Comparison of ENCODE assay signal across 11 cellular contexts in genomic region chrX:148133099-148133725, GRCh38.
DNase-seq lines count a peak whose midpoint lies in the region; ATAC-seq, FAIRE-seq and TF ChIP-seq lines count a peak whose summit lies in the region.
"Had no signal": no experiment of that assay in that cellular context is flagged by ENCODE, and none has a peak within 500 bp of the region (broad histone marks: within the 10 kb centered on the region; RNA-seq: fewer than 3 reads in every experiment).

No MANE protein-coding gene starts in this region.

- H3K4me3 Mint-ChIP-seq in glutamatergic neuron (ENCODE audit: unreplicated experiment), result no peak overlapping the region
- H3K4me3 Mint-ChIP-seq: effector memory CD8-positive, alpha-beta T cell had no signal

- H3K79me2 ChIP-seq in HepG2 (ENCODE audit: insufficient read depth, low read length), result no peaks in the 10 kb centered on the region
- no peaks in the 10 kb centered on the region for H3K79me2 ChIP-seq in endothelial cell of umbilical vein (ENCODE audit: control insufficient read depth, insufficient read depth, low read length)

- H3K9me3 ChIP-seq in liver (ENCODE audit: control insufficient read depth in 4 of 4, low read length in 3 of 4) (no peaks in the 10 kb centered on the region), HepG2 (ENCODE audit: low read length) (no peaks in the 10 kb centered on the region), endothelial cell of umbilical vein (replicated peaks; ENCODE audit: control insufficient read depth, insufficient read depth, low read length) (no peaks in the 10 kb centered on the region), upper lobe of right lung (no peaks in the 10 kb centered on the region)

- TF ChIP-seq CTCF in liver (IDR thresholded peaks at IDR 0.05; ENCODE audit: low read depth, low read length, missing input control) (no peak), HepG2 (CRISPR knock-in tag; IDR thresholded peaks at IDR 0.05) (no peak), endothelial cell of umbilical vein (IDR thresholded peaks at IDR 0.05; ENCODE audit: extremely low read depth in 1 of 2, insufficient read depth in 1 of 2, low read depth in 1 of 2, low read length in 2 of 2) (no peak), upper lobe of right lung (IDR thresholded peaks at IDR 0.05) (peak; percentile 11), GM13977 (IDR thresholded peaks at IDR 0.05; ENCODE audit: extremely low read depth, insufficient read depth, missing control alignments) (no peak), glutamatergic neuron (IDR thresholded peaks at IDR 0.05; ENCODE audit: partially characterized antibody, unreplicated experiment) (no peak)

- TF ChIP-seq POLR2A in HepG2 (IDR thresholded peaks at IDR 0.05; ENCODE audit: insufficient read depth in 1 of 2, low read depth in 2 of 2, low read length in 2 of 2), result no peak
- no peak for TF ChIP-seq POLR2A in endothelial cell of umbilical vein (IDR thresholded peaks at IDR 0.05; ENCODE audit: low read depth, low read length)

- no peak overlapping the region for H3K4me2 ChIP-seq in HepG2 (ENCODE audit: low read depth, low read length)
- H3K4me2 ChIP-seq in endothelial cell of umbilical vein (ENCODE audit: insufficient read depth, low read length), result no peak overlapping the region

- H3K36me3 ChIP-seq in liver (ENCODE audit: control insufficient read depth in 4 of 4, insufficient read depth in 3 of 4, low read depth in 1 of 4, low read length in 3 of 4) (no peaks in the 10 kb centered on the region), HepG2 (replicated peaks in 1 of 2; ENCODE audit: control insufficient read depth in 1 of 2, insufficient read depth in 2 of 2, low read length in 2 of 2) (no peaks in the 10 kb centered on the region), endothelial cell of umbilical vein (ENCODE audit: control insufficient read depth in 2 of 2, extremely low read depth in 1 of 2, insufficient read depth in 2 of 2, low read length in 2 of 2) (no peaks in the 10 kb centered on the region), upper lobe of right lung (no peaks in the 10 kb centered on the region)

- H3K9me1 ChIP-seq in endothelial cell of umbilical vein (replicated peaks; ENCODE audit: control insufficient read depth, extremely low read depth, insufficient read depth, low read length), result no peaks in the 10 kb centered on the region

- CTCF ChIA-PET in HepG2 (lab: Yijun Ruan, JAX; ENCODE audit: low intra/inter-chr PET ratio, low total read pairs) (no interaction called here), endothelial cell of umbilical vein (lab: Charles Lee) (interaction anchor here (1.0 to 3.4 kb wide), 3 partner anchors 1153 to 1338 kb away, joined by 3 to 26 read pairs (median 9); no protein-coding TSS in a partner anchor)

- H3K4me1 ChIP-seq in liver (ENCODE audit: control insufficient read depth in 4 of 4, insufficient read depth in 4 of 4, low read length in 3 of 4) (no peaks in the 10 kb centered on the region), HepG2 (ENCODE audit: insufficient read depth, low read length) (no peaks in the 10 kb centered on the region), endothelial cell of umbilical vein (ENCODE audit: control insufficient read depth, extremely low read depth, insufficient read depth, low read length) (no peaks in the 10 kb centered on the region), upper lobe of right lung (no peaks in the 10 kb centered on the region)

- dilution Hi-C loops in endothelial cell of umbilical vein (cut with MboI; ENCODE audit: extremely low pct_ligation_motif_present, low sequenced_read_pairs), result no loop called here

- POLR2A ChIA-PET in HepG2 (lab: Yijun Ruan, JAX) (no interaction called here), endothelial cell of umbilical vein (lab: Charles Lee) (no interaction called here)

- H3K9me3 Mint-ChIP-seq in glutamatergic neuron (ENCODE audit: unreplicated experiment), result no peaks in the 10 kb centered on the region
- H3K9me3 Mint-ChIP-seq: effector memory CD8-positive, alpha-beta T cell had no signal

- WGBS in liver, result 60% methylated on average over 6 of the region's 6 CpGs
- 3% methylated on average over 4 of the region's 6 CpGs for WGBS in HepG2 (ENCODE audit: low lambda C conversion rate)

- H3K27ac Mint-ChIP-seq in glutamatergic neuron (ENCODE audit: unreplicated experiment), result no peak overlapping the region
- H3K27ac Mint-ChIP-seq: effector memory CD8-positive, alpha-beta T cell had no signal

- H3K27me3 ChIP-seq in liver (ENCODE audit: control insufficient read depth in 4 of 4, insufficient read depth in 4 of 4, low read length in 3 of 4) (no peaks in the 10 kb centered on the region), HepG2 (ENCODE audit: control insufficient read depth in 1 of 2, insufficient read depth in 2 of 2, low read length in 2 of 2) (no peaks in the 10 kb centered on the region), endothelial cell of umbilical vein (ENCODE audit: control insufficient read depth in 2 of 2, insufficient read depth in 2 of 2, low read length in 2 of 2) (no peaks in the 10 kb centered on the region), upper lobe of right lung (no peaks in the 10 kb centered on the region)

- DNase-seq in HepG2 (ENCODE audit: low spot score), result no peak
- peak; percentile 4 for DNase-seq in NCI-H69 (lab: John Stamatoyannopoulos, UW)
- DNase-seq in endothelial cell of umbilical vein (ENCODE audit: low read depth, low spot score), result peak; percentile 14
- no peak for DNase-seq in upper lobe of right lung
- no peak for DNase-seq in GM13977 (ENCODE audit: low spot score)
- no peak for DNase-seq in glutamatergic neuron
- DNase-seq: COR-L47; effector memory CD8-positive, alpha-beta T cell had no signal

- no peaks in the 10 kb centered on the region for H3K27me3 Mint-ChIP-seq in glutamatergic neuron (ENCODE audit: unreplicated experiment)
- H3K27me3 Mint-ChIP-seq: effector memory CD8-positive, alpha-beta T cell had no signal

- no peak overlapping the region for H3K27ac ChIP-seq in liver (ENCODE audit: low read depth in 1 of 2, low read length in 2 of 2)
- no peak overlapping the region for H3K27ac ChIP-seq in HepG2 (ENCODE audit: extremely low read length, insufficient read depth, low read length)
- H3K27ac ChIP-seq in endothelial cell of umbilical vein (ENCODE audit: insufficient read depth, low read depth, low read length), result no peak overlapping the region
- no peak overlapping the region for H3K27ac ChIP-seq in upper lobe of right lung

- H3K9ac ChIP-seq in liver (ENCODE audit: low read depth in 1 of 2, low read length in 2 of 2), result no peak overlapping the region
- no peak overlapping the region for H3K9ac ChIP-seq in HepG2 (ENCODE audit: insufficient read depth, low read depth, low read length)
- no peak overlapping the region for H3K9ac ChIP-seq in endothelial cell of umbilical vein (replicated peaks; ENCODE audit: extremely low read depth, insufficient read depth, low read length)

- BruUV-seq in HepG2 (replicated peaks; lab: Mats Ljungman, UMichigan), result no TSS peak
- no TSS peak for BruUV-seq in endothelial cell of umbilical vein (replicated peaks; lab: Mats Ljungman, UMichigan)

- in situ Hi-C loops in HepG2 (cut with HindIII; ENCODE audit: extremely low pct_ligation_motif_present, low pct_unique_long_range_greater_than_20kb) (no loop called here), GM13977 (cut with MboI; ENCODE audit: low pct_unique_long_range_greater_than_20kb, low sequenced_read_pairs, unreplicated experiment) (no loop called here)

- ATAC-seq in HepG2 (no peak), upper lobe of right lung (no peak), GM21528 (IDR thresholded peaks at IDR 0.05; ENCODE audit: low FRiP score, unreplicated experiment) (no peak)
- ATAC-seq: effector memory CD8-positive, alpha-beta T cell had no signal

- TF ChIP-seq EP300 in HepG2 (IDR thresholded peaks at IDR 0.05; ENCODE audit: low read depth in 2 of 2, low read length in 2 of 2) (no peak), HepG2 (CRISPR knock-in tag; IDR thresholded peaks at IDR 0.05; ENCODE audit: borderline replicate concordance) (no peak)

- FAIRE-seq in HepG2 (lab: Jason Lieb, UNC) (no peak), endothelial cell of umbilical vein (lab: Jason Lieb, UNC) (no peak)
- FAIRE-seq: TTC549 had no signal

- H3K4me3 ChIP-seq in liver (ENCODE audit: low read depth in 1 of 3, low read length in 3 of 3) (no peak overlapping the region), HepG2 (replicated peaks in 1 of 3; ENCODE audit: insufficient read depth in 1 of 3, low read depth in 2 of 3, low read length in 3 of 3) (no peak overlapping the region), endothelial cell of umbilical vein (replicated peaks in 1 of 3; ENCODE audit: insufficient read depth in 1 of 3, low read depth in 1 of 3, low read length in 3 of 3) (no peak overlapping the region), upper lobe of right lung (no peak overlapping the region)

- intact Hi-C loops in HepG2 (cut with micrococcal nuclease; ENCODE audit: unreplicated experiment), result no loop called here
- intact Hi-C loops in endothelial cell of umbilical vein (cut with micrococcal nuclease), result no loop called here
- intact Hi-C loops in upper lobe of right lung (cut with DNase I), result no loop called here

- H3K4me1 Mint-ChIP-seq in glutamatergic neuron (ENCODE audit: low read depth, unreplicated experiment), result no peaks in the 10 kb centered on the region

- H2AFZ ChIP-seq in HepG2 (ENCODE audit: low read length) (no peak overlapping the region), endothelial cell of umbilical vein (ENCODE audit: low read depth, low read length) (no peak overlapping the region)

- no peaks in the 10 kb centered on the region for H3K36me3 Mint-ChIP-seq in glutamatergic neuron (ENCODE audit: unreplicated experiment)

- TF ChIP-seq RAD21 in liver (IDR thresholded peaks at IDR 0.05), result peak; percentile 49 to 60
- no peak for TF ChIP-seq RAD21 in HepG2 (CRISPR knock-in tag; IDR thresholded peaks at IDR 0.05)

- no peaks in the 10 kb centered on the region for H4K20me1 ChIP-seq in HepG2 (ENCODE audit: insufficient read depth, low read length)
- no peaks in the 10 kb centered on the region for H4K20me1 ChIP-seq in endothelial cell of umbilical vein (replicated peaks; ENCODE audit: control insufficient read depth, extremely low read depth, insufficient read depth, low read length)

TF ChIP-seq in liver, 16 proteins besides CTCF, POLR2A, EP300 and RAD21 (continues in another document):
- no peak for TF ChIP-seq HNF4G (IDR thresholded peaks at IDR 0.05)

TF ChIP-seq in HepG2, 621 proteins besides CTCF, POLR2A, EP300 and RAD21 (continues in another document):
- no peak for TF ChIP-seq ZNF331 (CRISPR knock-in tag; IDR thresholded peaks at IDR 0.05)
- TF ChIP-seq RBAK (CRISPR knock-in tag; IDR thresholded peaks at IDR 0.05), result no peak
- TF ChIP-seq ZBTB21 (CRISPR knock-in tag; IDR thresholded peaks at IDR 0.05), result no peak

TF ChIP-seq in endothelial cell of umbilical vein, 7 proteins besides CTCF, POLR2A, EP300 and RAD21 (continues in another document):
- TF ChIP-seq GATA2 (IDR thresholded peaks at IDR 0.05; ENCODE audit: insufficient read depth, insufficient read length, low read depth, low read length) (no peak), MAX (IDR thresholded peaks at IDR 0.05; ENCODE audit: insufficient read depth, insufficient read length) (no peak), JUN (IDR thresholded peaks at IDR 0.05; ENCODE audit: borderline replicate concordance, insufficient read depth, insufficient read length, low read depth) (no peak)

Comparison
In these comparisons a context has a peak if more than half of its experiments do, and no peak if none do; other contexts are left out.
1. DNase-seq: peak in NCI-H69 (single experiment) and endothelial cell of umbilical vein (single experiment); none in HepG2 (single experiment), upper lobe of right lung (single experiment), GM13977 (single experiment) and glutamatergic neuron (single experiment).